ENCODE assay signal across 8 cellular contexts in genomic region chr1:111141803-111142202, GRCh38. TPM values are rescaled to one million over a fixed set of nuclear protein-coding genes. Genes with fewer than 3 reads are reported as not detected.
A peak's percentile ranks its signal among the peaks of the same experiment; 100 is the strongest.
DNase-seq lines count a peak whose midpoint lies in the region; ATAC-seq and TF ChIP-seq lines count a peak whose summit lies in the region.
"Had no signal": no experiment of that assay in that cellular context is flagged by ENCODE, and none has a peak within 500 bp of the region (broad histone marks: within the 10 kb centered on the region; RNA-seq: fewer than 3 reads in every experiment).

No MANE protein-coding gene starts in this region.

- H3K79me2 ChIP-seq in DOHH2 (ENCODE audit: control insufficient read depth, low read length): peaks cover 98% of the 10 kb centered on the region
- H3K79me2 ChIP-seq in Karpas-422 (ENCODE audit: low read length): peaks cover 96% of the 10 kb centered on the region

- H3K9me3 ChIP-seq in DOHH2 (ENCODE audit: control insufficient read depth, insufficient read depth, low read length): no peaks in the 10 kb centered on the region
- H3K9me3 ChIP-seq in Karpas-422 (ENCODE audit: low read length): no peaks in the 10 kb centered on the region
- no peaks in the 10 kb centered on the region for H3K9me3 ChIP-seq in duodenal mucosa (ENCODE audit: control insufficient read depth in 1 of 2, low read length in 2 of 2)
- no peaks in the 10 kb centered on the region for H3K9me3 ChIP-seq in neuron (ENCODE audit: low read length)

- no peaks in the 10 kb centered on the region for H3K27me3 ChIP-seq in DOHH2 (ENCODE audit: control insufficient read depth, low read length)
- H3K27me3 ChIP-seq in Karpas-422 (ENCODE audit: low read length): no peaks in the 10 kb centered on the region
- no peaks in the 10 kb centered on the region for H3K27me3 ChIP-seq in duodenal mucosa (ENCODE audit: control insufficient read depth in 1 of 2, insufficient read depth in 2 of 2, low read length in 2 of 2)
- H3K27me3 ChIP-seq in neuron (ENCODE audit: insufficient read depth, low read length): no peaks in the 10 kb centered on the region

- H3K9ac ChIP-seq in Karpas-422 (ENCODE audit: low read length) (peak overlapping the region; percentile 98), duodenal mucosa (ENCODE audit: low read depth in 1 of 2, low read length in 2 of 2) (peak overlapping the region; percentile 66 to 90)

- peak overlapping the region; percentile 88 for H3K4me2 ChIP-seq in DOHH2 (ENCODE audit: low read length)
- peak overlapping the region; percentile 98 for H3K4me2 ChIP-seq in Karpas-422 (ENCODE audit: low read depth, low read length, poor library complexity, severe bottlenecking)

- H3K4me3 ChIP-seq in DOHH2 (ENCODE audit: low read length) (peak overlapping the region; percentile 97), Karpas-422 (ENCODE audit: low read length) (peak overlapping the region; percentile 96), duodenal mucosa (ENCODE audit: low read depth in 1 of 2, low read length in 2 of 2) (peak overlapping the region; percentile 74 to 92), neuron (ENCODE audit: low read length) (peak overlapping the region; percentile 97)

- peaks cover 37% of the 10 kb centered on the region for H3K4me1 ChIP-seq in DOHH2 (ENCODE audit: control insufficient read depth, low read length)
- H3K4me1 ChIP-seq in Karpas-422 (ENCODE audit: low read length): peaks cover 71% of the 10 kb centered on the region
- peaks cover 30 to 40% of the 10 kb centered on the region in 2 donors for H3K4me1 ChIP-seq in duodenal mucosa (ENCODE audit: control insufficient read depth in 1 of 2, insufficient read depth in 2 of 2, low read length in 2 of 2)
- H3K4me1 ChIP-seq in neuron (ENCODE audit: insufficient read depth, low read length): peaks cover 30% of the 10 kb centered on the region

- DNase-seq in Karpas-422: no peak
- DNase-seq in GM13977 (ENCODE audit: low spot score): no peak
- DNase-seq: occipital lobe had no signal

- TF ChIP-seq CTCF in DOHH2 (IDR thresholded peaks at IDR 0.05; ENCODE audit: low read depth, low read length, poor library complexity, severe bottlenecking) (no peak), GM13977 (IDR thresholded peaks at IDR 0.05; ENCODE audit: extremely low read depth, insufficient read depth, missing control alignments) (no peak)

- H2AFZ ChIP-seq in Karpas-422 (ENCODE audit: low read length): no peak overlapping the region
- H2AFZ ChIP-seq in neuron (ENCODE audit: low read depth, low read length): no peak overlapping the region

- H4K20me1 ChIP-seq in DOHH2 (ENCODE audit: control insufficient read depth, insufficient read depth, low read depth, low read length) (peaks cover 8% of the 10 kb centered on the region; the same call in 1 of the 2 replicates), Karpas-422 (ENCODE audit: insufficient read depth, low read depth, low read length) (peaks cover 8% of the 10 kb centered on the region; the same call in 1 of the 2 replicates)

- H3K27ac ChIP-seq in DOHH2 (ENCODE audit: low read depth, low read length) (peak overlapping the region; percentile 73; the same call in 1 of the 2 replicates), Karpas-422 (ENCODE audit: low read length) (peak overlapping the region; percentile 90), duodenal mucosa (ENCODE audit: low read depth, low read length) (no peak overlapping the region)

- no peak for ATAC-seq in GM21423 (IDR thresholded peaks at IDR 0.05; ENCODE audit: unreplicated experiment)
- no peak for ATAC-seq in GM18870 (IDR thresholded peaks at IDR 0.05; ENCODE audit: unreplicated experiment)

- peaks cover 57% of the 10 kb centered on the region for H3K36me3 ChIP-seq in DOHH2 (ENCODE audit: control insufficient read depth, low read length)
- H3K36me3 ChIP-seq in Karpas-422 (ENCODE audit: insufficient read depth, low read length): peaks cover 33% of the 10 kb centered on the region
- no peaks in the 10 kb centered on the region for H3K36me3 ChIP-seq in duodenal mucosa (ENCODE audit: control insufficient read depth in 1 of 2, insufficient read depth in 2 of 2, low read length in 2 of 2)
- H3K36me3 ChIP-seq in neuron (ENCODE audit: insufficient read depth, low read length): peaks cover 11% of the 10 kb centered on the region

- H3K9me2 ChIP-seq in DOHH2 (replicated peaks; ENCODE audit: control insufficient read depth, low read length) (no peaks in the 10 kb centered on the region), Karpas-422 (replicated peaks; ENCODE audit: insufficient read depth, low read length) (no peaks in the 10 kb centered on the region)

- H3F3A ChIP-seq in DOHH2 (ENCODE audit: control insufficient read depth, insufficient read depth): no peaks in the 10 kb centered on the region

- in situ Hi-C loops in GM13977 (cut with MboI; ENCODE audit: low pct_unique_long_range_greater_than_20kb, low sequenced_read_pairs, unreplicated experiment): no loop called here

RNA-seq across cellular contexts. Expression of gene CEPT1, which starts 1.8 kb away (rescaled TPM):
- total RNA-seq in Karpas-422 (2014; rRNA removed; shearing (Covaris generic); ENCODE audit: low replicate concordance): 60.5 and 136 TPM in 2 replicates

RNA-seq across cellular contexts. Expression of gene DRAM2, which starts 1.9 kb away (rescaled TPM):
- 142 and 268 TPM in 2 replicates for total RNA-seq in Karpas-422 (2014; rRNA removed; shearing (Covaris generic); ENCODE audit: low replicate concordance)

RNA-seq across cellular contexts. Expression of gene DENND2D, which starts 58.6 kb away (rescaled TPM):
- total RNA-seq in Karpas-422 (2014; rRNA removed; shearing (Covaris generic); ENCODE audit: low replicate concordance): 80.2 and 90.9 TPM in 2 replicates
